In genomic region chr11:128587415-128587814, GRCh38 we compare ENCODE assay signal across 8 cellular contexts. TPM values are rescaled to one million over a fixed set of nuclear protein-coding genes. Genes with fewer than 3 reads are reported as not detected.
A peak's percentile ranks its signal among the peaks of the same experiment; 100 is the strongest.
DNase-seq lines count a peak whose midpoint lies in the region; ATAC-seq and TF ChIP-seq lines count a peak whose summit lies in the region.

TSS of gene ETS1 (minus strand) at chr11:128587558. CDS start at chr11:128573130, 14,428 bp downstream.

- H3K27ac ChIP-seq in GM23338 (ENCODE audit: low read depth) (no peak within 1 kb of the TSS), ovary (no peak within 1 kb of the TSS)
- H3K27ac ChIP-seq in effector memory CD4-positive, alpha-beta T cell (ENCODE audit: insufficient read depth, low read length, poor library complexity, severe bottlenecking): no peak within 1 kb of the TSS

- H3K9me3 Mint-ChIP-seq in GM23338: no peaks in the 10 kb centered on the region
- peaks cover 3% of the 10 kb centered on the region for H3K9me3 Mint-ChIP-seq in T-helper 2 cell treated with Interferon-gamma antibody and Interleukin-4, amounts not matched to agents 5 μg/mL and 100 μg/mL, for 36 hours

- DNase-seq in GM23338 (ENCODE audit: low spot score) (peak; percentile 82), RPMI7951 (ENCODE audit: low read depth) (peak; percentile 41), glomerular visceral epithelial cell (ENCODE audit: extremely low spot score) (peak; percentile 25), ovary (no peak), putamen (ENCODE audit: low spot score) (no peak), NCI-H2227 treated with DMSO at 0.1 percent for 48 hours (lab: John Stamatoyannopoulos, UW) (no peak)
- DNase-seq in effector memory CD4-positive, alpha-beta T cell: no peak
- no peak for DNase-seq in T-helper 2 cell treated with Interferon-gamma antibody and Interleukin-4, amounts not matched to agents 5 μg/mL and 100 μg/mL, for 36 hours (ENCODE audit: low spot score)

- peaks cover 3% of the 10 kb centered on the region for H3K27me3 Mint-ChIP-seq in GM23338 (ENCODE audit: insufficient read depth, low read depth, poor library complexity)
- H3K27me3 Mint-ChIP-seq in T-helper 2 cell treated with Interferon-gamma antibody and Interleukin-4, amounts not matched to agents 5 μg/mL and 100 μg/mL, for 36 hours (ENCODE audit: low read depth): peaks cover 34% of the 10 kb centered on the region

- no peak within 1 kb of the TSS for H2AFZ ChIP-seq in GM23338

- H3K9me2 ChIP-seq in GM23338 (ENCODE audit: insufficient read depth): no peaks in the 10 kb centered on the region

- peaks cover 41% of the 10 kb centered on the region for H3K79me2 ChIP-seq in GM23338 (replicated peaks; ENCODE audit: insufficient read depth)

- peak within 1 kb of the TSS; percentile 75 for H3K4me3 Mint-ChIP-seq in GM23338
- H3K4me3 Mint-ChIP-seq in T-helper 2 cell treated with Interferon-gamma antibody and Interleukin-4, amounts not matched to agents 5 μg/mL and 100 μg/mL, for 36 hours: no peak within 1 kb of the TSS

- H3K27ac Mint-ChIP-seq in GM23338: no peak within 1 kb of the TSS
- H3K27ac Mint-ChIP-seq in T-helper 2 cell treated with Interferon-gamma antibody and Interleukin-4, amounts not matched to agents 5 μg/mL and 100 μg/mL, for 36 hours: no peak within 1 kb of the TSS

- peaks cover 39% of the 10 kb centered on the region for H3K4me1 ChIP-seq in GM23338 (ENCODE audit: insufficient read depth)
- peaks cover 4% of the 10 kb centered on the region for H3K4me1 ChIP-seq in ovary (ENCODE audit: insufficient read depth)
- H3K4me1 ChIP-seq in effector memory CD4-positive, alpha-beta T cell (ENCODE audit: control insufficient read depth, insufficient read depth, low read length, poor library complexity, severe bottlenecking): no peaks in the 10 kb centered on the region

- H3K27me3 ChIP-seq in GM23338 (ENCODE audit: insufficient read depth): no peaks in the 10 kb centered on the region
- H3K27me3 ChIP-seq in ovary: no peaks in the 10 kb centered on the region
- no peaks in the 10 kb centered on the region for H3K27me3 ChIP-seq in effector memory CD4-positive, alpha-beta T cell (replicated peaks; ENCODE audit: control insufficient read depth, insufficient read depth, low read length, poor library complexity, severe bottlenecking)

- peaks cover 5% of the 10 kb centered on the region; the same call in 2 of the 3 replicates for H3K36me3 Mint-ChIP-seq in GM23338 (ENCODE audit: low read depth)
- H3K36me3 Mint-ChIP-seq in T-helper 2 cell treated with Interferon-gamma antibody and Interleukin-4, amounts not matched to agents 5 μg/mL and 100 μg/mL, for 36 hours (ENCODE audit: low read depth): no peaks in the 10 kb centered on the region

- no peak for TF ChIP-seq POLR2A in ovary (IDR thresholded peaks at IDR 0.05)

- H4K20me1 ChIP-seq in GM23338 (replicated peaks; ENCODE audit: insufficient read depth): no peaks in the 10 kb centered on the region

- H3K4me2 ChIP-seq in GM23338: peak within 1 kb of the TSS; percentile 87

- H3K36me3 ChIP-seq in GM23338 (ENCODE audit: insufficient read depth) (no peaks in the 10 kb centered on the region; the same call in 1 of the 2 replicates), ovary (no peaks in the 10 kb centered on the region)
- H3K36me3 ChIP-seq in effector memory CD4-positive, alpha-beta T cell (ENCODE audit: control insufficient read depth, insufficient read depth, low read length): no peaks in the 10 kb centered on the region

- H3K9me3 ChIP-seq in ovary: no peaks in the 10 kb centered on the region
- no peaks in the 10 kb centered on the region for H3K9me3 ChIP-seq in effector memory CD4-positive, alpha-beta T cell (ENCODE audit: control insufficient read depth, low read length)

- intact Hi-C loops in ovary (cut with DNase I): no loop called here

- 19 to 25% (median 19%) methylated on average over 4 of the region's 4 CpGs for WGBS in ovary, 3 donors

- ATAC-seq in GM23338: peak; percentile 71

- H3F3A ChIP-seq in GM23338 (replicated peaks; ENCODE audit: low read depth): no peaks in the 10 kb centered on the region

- H3K4me3 ChIP-seq in GM23338 (peak within 1 kb of the TSS; percentile 71), ovary (no peak within 1 kb of the TSS)
- no peak within 1 kb of the TSS for H3K4me3 ChIP-seq in effector memory CD4-positive, alpha-beta T cell (ENCODE audit: insufficient read depth, low read depth, low read length, poor library complexity, severe bottlenecking)

- peaks cover 59% of the 10 kb centered on the region for H3K4me1 Mint-ChIP-seq in GM23338
- H3K4me1 Mint-ChIP-seq in T-helper 2 cell treated with Interferon-gamma antibody and Interleukin-4, amounts not matched to agents 5 μg/mL and 100 μg/mL, for 36 hours (ENCODE audit: low read depth): peaks cover 5% of the 10 kb centered on the region

- no peak for TF ChIP-seq EP300 in ovary (IDR thresholded peaks at IDR 0.05)

- TF ChIP-seq CTCF in GM23338 (conservative IDR thresholded peaks at IDR 0.05; ENCODE audit: low read depth in 2 of 2) (no peak), ovary (IDR thresholded peaks at IDR 0.05) (no peak)

TF ChIP-seq in GM23338, 12 proteins besides CTCF, POLR2A, EP300 and RAD21:
- TF ChIP-seq EZH2 (IDR thresholded peaks at IDR 0.05; ENCODE audit: low read depth, unreplicated experiment) (no peak), ZNF114 (CRISPR knock-in tag; IDR thresholded peaks at IDR 0.05) (no peak), STAT1 (IDR thresholded peaks at IDR 0.05; ENCODE audit: unreplicated experiment) (no peak), CREB1 (CRISPR knock-in tag; IDR thresholded peaks at IDR 0.05; ENCODE audit: low read depth) (0 out of 2 replicates have a peak, but pooled peaks have one; percentile 22), POLR2AphosphoS5 (IDR thresholded peaks at IDR 0.05; ENCODE audit: low read depth) (peak; percentile 90), ZNF331 (CRISPR knock-in tag; IDR thresholded peaks at IDR 0.05; ENCODE audit: low read depth) (no peak)

RNA-seq across cellular contexts. Expression of gene ETS1, which starts in this region (rescaled TPM):
- total RNA-seq in GM23338 (2014; rRNA removed; shearing (Covaris generic)): 49.0 and 52.6 TPM in 2 replicates
- polyA plus RNA-seq in GM23338 (2016; fragmentation: Nextera tagmentation; extraction: Ambion mirVana) (25.2 and 25.6 TPM in 2 replicates), ovary (10 to 100 TPM; 33.2 to 64.8 TPM)
- 33.1 and 40.0 TPM in 2 replicates for total RNA-seq in RPMI7951 (2014; rRNA removed; shearing (Covaris generic))
- 10 to 100 TPM; 24.4 to 68.0 (median 40.4) TPM for total RNA-seq in ovary

Comparison
In these comparisons a context has a peak if more than half of its experiments do, and no peak if none do; other contexts are left out.
1. DNase-seq: peak in GM23338 (single experiment), RPMI7951 (single experiment) and glomerular visceral epithelial cell (single experiment); none in ovary (0 of 5), effector memory CD4-positive, alpha-beta T cell (0 of 3), putamen (single experiment), NCI-H2227 treated with DMSO at 0.1 percent for 48 hours (single experiment) and T-helper 2 cell treated with Interferon-gamma antibody and Interleukin-4, amounts not matched to agents 5 μg/mL and 100 μg/mL, for 36 hours (single experiment).